1 cellular context compared by ENCODE assay signal in genomic region chr16:71807905-71808592, GRCh38.
TF ChIP-seq lines count a peak whose summit lies in the region.

No MANE protein-coding gene starts in this region.

TF ChIP-seq in K562, 482 proteins besides CTCF, POLR2A, EP300 and RAD21 (continued from another document):
- TF ChIP-seq ZBTB40 (IDR thresholded peaks at IDR 0.05), result peak; percentile 47; the same call in 1 of the 2 replicates
- no peak for TF ChIP-seq ZBTB40 (CRISPR knock-in tag; IDR thresholded peaks at IDR 0.05)
- no peak for TF ChIP-seq ZNF263 (CRISPR knock-in tag; IDR thresholded peaks at IDR 0.05; ENCODE audit: borderline replicate concordance)
- TF ChIP-seq ZBTB33 (CRISPR knock-in tag; IDR thresholded peaks at IDR 0.05), result no peak
- no peak for TF ChIP-seq ATF6 (CRISPR knock-in tag; IDR thresholded peaks at IDR 0.05)
- no peak for TF ChIP-seq MAX (CRISPR knock-in tag; IDR thresholded peaks at IDR 0.05)
- 0 out of 2 replicates have a peak, but pooled peaks have one; percentile 25 for TF ChIP-seq ZBTB7A (IDR thresholded peaks at IDR 0.05; ENCODE audit: borderline replicate concordance, control insufficient read depth, low read depth, low read length)
- TF ChIP-seq MTA2 (IDR thresholded peaks at IDR 0.05; ENCODE audit: low read depth), result no peak
- TF ChIP-seq STAT5B (CRISPR knock-in tag; IDR thresholded peaks at IDR 0.05), result no peak
- no peak for TF ChIP-seq CBX2 (IDR thresholded peaks at IDR 0.05; ENCODE audit: insufficient read depth, low read length, poor library complexity, severe bottlenecking)
